Comparison of ENCODE assay signal across 2 cellular contexts in genomic region chr5:178336889-178337785, GRCh38.
A peak's percentile ranks its signal among the peaks of the same experiment; 100 is the strongest.
TF ChIP-seq lines count a peak whose summit lies in the region.

No MANE protein-coding gene starts in this region.

TF ChIP-seq in liver, 16 proteins besides CTCF, POLR2A, EP300 and RAD21 (continued from another document):
- no peak for TF ChIP-seq ZBTB33 (IDR thresholded peaks at IDR 0.05)
- no peak for TF ChIP-seq GABPA (IDR thresholded peaks at IDR 0.05 in 1 of 2, conservative IDR thresholded peaks at IDR 0.05 in 1 of 2)
- TF ChIP-seq REST (IDR thresholded peaks at IDR 0.05), result no peak
- TF ChIP-seq ATF3 (IDR thresholded peaks at IDR 0.05), result no peak
- TF ChIP-seq JUND (IDR thresholded peaks at IDR 0.05), result no peak
- TF ChIP-seq HNF4G (IDR thresholded peaks at IDR 0.05), result no peak
- peak; percentile 25 for TF ChIP-seq FOXA2 (IDR thresholded peaks at IDR 0.05)
- TF ChIP-seq YY1 (IDR thresholded peaks at IDR 0.05), result peak; percentile 21
- no peak for TF ChIP-seq NR2F2 (IDR thresholded peaks at IDR 0.05)
- TF ChIP-seq FOXA1 (IDR thresholded peaks at IDR 0.05), result no peak
- peak in 1 of 2 donors; percentile 51 for TF ChIP-seq RXRA (IDR thresholded peaks at IDR 0.05)
- TF ChIP-seq EGR1 (IDR thresholded peaks at IDR 0.05; ENCODE audit: low read depth in 2 of 2), result no peak
- no peak for TF ChIP-seq TAF1 (conservative IDR thresholded peaks at IDR 0.05)

TF ChIP-seq in HepG2, 621 proteins besides CTCF, POLR2A, EP300 and RAD21 (continued from another document):
- TF ChIP-seq ZNF318 (CRISPR knock-in tag; IDR thresholded peaks at IDR 0.05), result no peak
- TF ChIP-seq ZNF567 (CRISPR knock-in tag; IDR thresholded peaks at IDR 0.05; ENCODE audit: borderline replicate concordance), result no peak
- TF ChIP-seq FOSL2 (CRISPR knock-in tag; IDR thresholded peaks at IDR 0.05), result no peak
- no peak for TF ChIP-seq RARA (CRISPR knock-in tag; IDR thresholded peaks at IDR 0.05)
- no peak for TF ChIP-seq RFXAP (CRISPR knock-in tag; IDR thresholded peaks at IDR 0.05; ENCODE audit: borderline replicate concordance)
- no peak for TF ChIP-seq MEIS1 (CRISPR knock-in tag; IDR thresholded peaks at IDR 0.05; ENCODE audit: borderline replicate concordance)
- TF ChIP-seq MYNN (CRISPR knock-in tag; IDR thresholded peaks at IDR 0.05; ENCODE audit: low read depth), result no peak
- TF ChIP-seq ZNF639 (CRISPR knock-in tag; conservative IDR thresholded peaks at IDR 0.05), result no peak
- no peak for TF ChIP-seq ZNF124 (CRISPR knock-in tag; IDR thresholded peaks at IDR 0.05)
- TF ChIP-seq ZZZ3 (CRISPR knock-in tag; IDR thresholded peaks at IDR 0.05; ENCODE audit: borderline replicate concordance), result no peak
- no peak for TF ChIP-seq PITX1 (CRISPR knock-in tag; IDR thresholded peaks at IDR 0.05)
- no peak for TF ChIP-seq ZGPAT (CRISPR knock-in tag; IDR thresholded peaks at IDR 0.05)
- no peak for TF ChIP-seq NFE2L1 (CRISPR knock-in tag; IDR thresholded peaks at IDR 0.05; ENCODE audit: borderline replicate concordance)
- no peak for TF ChIP-seq ZBTB3 (CRISPR knock-in tag; IDR thresholded peaks at IDR 0.05; ENCODE audit: borderline replicate concordance, low read depth)
TF ChIP-seq in HepG2: peak in this region for 0.
